Comparison of ENCODE assay signal across 5 cellular contexts in genomic region chr1:162784926-162785325, GRCh38. TPM values are rescaled to one million over a fixed set of nuclear protein-coding genes. Genes with fewer than 3 reads are reported as not detected.
DNase-seq lines count a peak whose midpoint lies in the region; ATAC-seq lines count a peak whose summit lies in the region.
"Not testable (repeated sequence)": the region's sequence is repeated elsewhere in the genome, so short reads cannot be mapped to it uniquely, and the experiment has no call there.

No MANE protein-coding gene starts in this region.

- ATAC-seq in esophagus mucosa (peak; percentile 36), left lobe of liver (peak; percentile 71), sciatic nerve (peak; percentile 32)

- H3K27ac ChIP-seq in angular gyrus (ENCODE audit: low read depth, low read length) (peak overlapping the region; percentile 19), caudate nucleus (ENCODE audit: low read depth, low read length) (peak overlapping the region; percentile 30)

- DNase-seq in caudate nucleus (lab: John Stamatoyannopoulos, UW); left lobe of liver (ENCODE audit: low spot score); sciatic nerve (ENCODE audit: low spot score): not testable (repeated sequence)

- intact Hi-C loops in sciatic nerve (cut with DNase I), result not testable (repeated sequence)

RNA-seq across cellular contexts. Expression of gene HSD17B7, which starts 5.6 kb away (rescaled TPM):
- total RNA-seq in esophagus mucosa (20.3 TPM), left lobe of liver (14.6 TPM), sciatic nerve (26.3 TPM)
